ENCODE assay signal across 8 cellular contexts in the genomic region with DNA sequence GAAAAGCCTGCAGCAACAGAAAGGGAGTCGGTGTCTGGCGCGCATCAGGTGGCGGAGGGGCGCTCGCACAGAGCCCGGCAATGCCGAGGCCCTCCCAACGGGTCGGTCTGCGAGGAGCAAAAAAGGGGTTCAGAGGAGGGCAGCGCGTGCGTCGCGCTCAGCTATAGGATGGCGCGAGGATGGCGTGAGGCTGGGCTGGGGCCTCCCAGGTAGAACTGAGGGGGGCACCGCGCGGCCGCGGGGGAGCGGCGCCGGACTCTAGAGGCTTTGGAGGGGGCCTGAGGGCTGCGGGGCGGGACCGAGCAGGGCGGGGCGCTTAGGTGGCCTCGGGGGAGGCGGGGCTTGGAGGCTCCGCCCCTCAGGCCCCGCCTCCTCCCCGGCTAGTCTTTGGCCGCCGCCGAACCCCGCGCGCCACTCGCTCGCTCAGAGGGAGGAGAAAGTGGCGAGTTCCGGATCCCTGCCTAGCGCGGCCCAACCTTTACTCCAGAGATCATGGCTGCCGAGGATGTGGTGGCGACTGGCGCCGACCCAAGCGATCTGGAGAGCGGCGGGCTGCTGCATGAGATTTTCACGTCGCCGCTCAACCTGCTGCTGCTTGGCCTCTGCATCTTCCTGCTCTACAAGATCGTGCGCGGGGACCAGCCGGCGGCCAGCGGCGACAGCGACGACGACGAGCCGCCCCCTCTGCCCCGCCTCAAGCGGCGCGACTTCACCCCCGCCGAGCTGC. TPM values are rescaled to one million over a fixed set of nuclear protein-coding genes. Genes with fewer than 3 reads are reported as not detected.
DNase-seq lines count a peak whose midpoint lies in the region; ATAC-seq and TF ChIP-seq lines count a peak whose summit lies in the region.

A gene (plus strand): TSS at position 414 of the 727 bp plus-strand sequence. CDS start 79 bp downstream, at position 493.

- peaks cover 6% of the 10 kb centered on the region; the same call in 1 of the 2 replicates for H3K36me3 ChIP-seq in OCI-LY1 (ENCODE audit: insufficient read depth, low read length)

- peak; percentile 82 for DNase-seq in COLO668 (lab: John Stamatoyannopoulos, UW; ENCODE audit: unreplicated experiment)
- DNase-seq in HL-60 (ENCODE audit: low read depth in 1 of 2, low spot score in 1 of 2) = peak; percentile 48 to 70
- peak; percentile 61 for DNase-seq in activated T-cell treated with anti-CD3 and anti-CD28 coated beads for 1 hour (ENCODE audit: low read depth)
- DNase-seq in epithelial cell of esophagus (ENCODE audit: low read depth) = peak; percentile 82
- peak; percentile 37 to 63 for DNase-seq in stimulated activated CD8-positive, alpha-beta memory T cell treated with anti-CD3 and anti-CD28 coated beads, Interleukin-4, amount 100 ng/mL, for 1 hour (ENCODE audit: low read depth in 2 of 2, low spot score in 1 of 2)

- H3K4me2 ChIP-seq in OCI-LY1 (ENCODE audit: low read length) = peak within 1 kb of the TSS; percentile 76

- H3F3A ChIP-seq in OCI-LY1 (ENCODE audit: insufficient read depth, low read length) = no peaks in the 10 kb centered on the region

- no peaks in the 10 kb centered on the region for H3K9me2 ChIP-seq in OCI-LY1 (ENCODE audit: low read depth, low read length)

- H3K27ac ChIP-seq in HL-60 (replicated peaks) (peak within 1 kb of the TSS; percentile 75), OCI-LY1 (ENCODE audit: low read depth, low read length, poor library complexity, severe bottlenecking) (no peak within 1 kb of the TSS)

- no peaks in the 10 kb centered on the region for H3K79me2 ChIP-seq in OCI-LY1 (ENCODE audit: insufficient read depth, low read length)

- peaks cover 16% of the 10 kb centered on the region for H3K4me1 ChIP-seq in OCI-LY1 (ENCODE audit: insufficient read depth, low read length, severe bottlenecking)
- H3K4me1 ChIP-seq in mononuclear cell (ENCODE audit: insufficient read depth, low read length) = peaks cover 17% of the 10 kb centered on the region

- H3K4me3 ChIP-seq in HL-60 (replicated peaks; ENCODE audit: insufficient read depth, low read length) = peak within 1 kb of the TSS; percentile 71
- peak within 1 kb of the TSS; percentile 71 for H3K4me3 ChIP-seq in OCI-LY1 (ENCODE audit: low read depth, low read length, poor library complexity, severe bottlenecking)
- peak within 1 kb of the TSS; percentile 72 for H3K4me3 ChIP-seq in epithelial cell of esophagus (ENCODE audit: low read length)
- H3K4me3 ChIP-seq in mononuclear cell (ENCODE audit: low read length) = peak within 1 kb of the TSS; percentile 59

- TF ChIP-seq CTCF in HL-60 (IDR thresholded peaks at IDR 0.05; ENCODE audit: insufficient read depth, low read length) (no peak), OCI-LY1 (IDR thresholded peaks at IDR 0.05; ENCODE audit: low read length) (no peak), epithelial cell of esophagus (IDR thresholded peaks at IDR 0.05; ENCODE audit: insufficient read depth, low read depth, low read length, missing control alignments) (no peak)

- H4K20me1 ChIP-seq in OCI-LY1 (ENCODE audit: insufficient read depth, low read length) = no peaks in the 10 kb centered on the region

- no peaks in the 10 kb centered on the region for H3K9me3 ChIP-seq in OCI-LY1 (ENCODE audit: low read length)
- no peaks in the 10 kb centered on the region for H3K9me3 ChIP-seq in mononuclear cell (ENCODE audit: low read depth, low read length)

- peak; percentile 87 for ATAC-seq in GM19463 (IDR thresholded peaks at IDR 0.05; ENCODE audit: unreplicated experiment)

- peak within 1 kb of the TSS; percentile 80; the same call in 1 of the 2 replicates for H2AFZ ChIP-seq in OCI-LY1 (ENCODE audit: low read length)

- H3K9ac ChIP-seq in OCI-LY1 (ENCODE audit: low read length) = peak within 1 kb of the TSS; percentile 79

- H3K27me3 ChIP-seq in HL-60 (ENCODE audit: insufficient read depth, poor library complexity, severe bottlenecking) (no peaks in the 10 kb centered on the region), OCI-LY1 (ENCODE audit: insufficient read depth, low read length) (no peaks in the 10 kb centered on the region), mononuclear cell (ENCODE audit: insufficient read depth, low read length) (no peaks in the 10 kb centered on the region)

RNA-seq across cellular contexts. Expression of the gene that starts here (rescaled TPM):
- total RNA-seq in mononuclear cell = 79.3 TPM
